Comparison of ENCODE assay signal across 16 cellular contexts in genomic region chr5:174734571-174735497, GRCh38. TPM values are rescaled to one million over a fixed set of nuclear protein-coding genes. Genes with fewer than 3 reads are reported as not detected.
DNase-seq lines count a peak whose midpoint lies in the region; ATAC-seq, FAIRE-seq and TF ChIP-seq lines count a peak whose summit lies in the region.
"Had no signal": no experiment of that assay in that cellular context is flagged by ENCODE, and none has a peak within 500 bp of the region (broad histone marks: within the 10 kb centered on the region; RNA-seq: fewer than 3 reads in every experiment).

No MANE protein-coding gene starts in this region.

- H3K9me3 ChIP-seq in adipocyte (ENCODE audit: control insufficient read depth, low read length) = no peaks in the 10 kb centered on the region
- H3K9me3 ChIP-seq in keratinocyte (ENCODE audit: control insufficient read depth, low read depth, low read length) = no peaks in the 10 kb centered on the region
- H3K9me3 ChIP-seq in adrenal gland (replicated peaks in 1 of 3) = no peaks in the 10 kb centered on the region

- H4K20me1 ChIP-seq in keratinocyte (ENCODE audit: control insufficient read depth, extremely low read depth, insufficient read depth, low read length) = no peaks in the 10 kb centered on the region

- H3K9ac ChIP-seq in adipocyte (ENCODE audit: low read length) (no peak overlapping the region), keratinocyte (ENCODE audit: control insufficient read depth, extremely low read depth, insufficient read depth, low read length) (no peak overlapping the region)

- TF ChIP-seq CTCF in keratinocyte (optimal IDR thresholded peaks at IDR 0.05 in 1 of 3, IDR thresholded peaks at IDR 0.05 in 1 of 3, conservative IDR thresholded peaks at IDR 0.05 in 1 of 3; ENCODE audit: extremely low read depth in 1 of 3, insufficient read depth in 2 of 3, low read length in 3 of 3) (no peak), adrenal gland (IDR thresholded peaks at IDR 0.05) (no peak)

- peaks cover 36% of the 10 kb centered on the region for H3K27me3 ChIP-seq in adipocyte (replicated peaks; ENCODE audit: control insufficient read depth, insufficient read depth, low read length)
- peaks cover 30% of the 10 kb centered on the region for H3K27me3 ChIP-seq in keratinocyte (ENCODE audit: control insufficient read depth, extremely low read depth, insufficient read depth, low read length)
- peaks cover 62% of the 10 kb centered on the region for H3K27me3 ChIP-seq in adrenal gland

- dilution Hi-C loops in keratinocyte (cut with MboI; ENCODE audit: extremely low pct_ligation_motif_present, low sequenced_read_pairs) = no loop called here

- no peaks in the 10 kb centered on the region for H3K9me3 Mint-ChIP-seq in stimulated activated naive B cell treated with anti-CD40 and anti-IgM and Interleukin-4, amounts not matched to agents 10 μg/mL and 1 μg/mL and 100 μg/mL, for 72 hours
- H3K9me3 Mint-ChIP-seq: activated T-helper 2 cell treated with anti-CD3 and anti-CD28 coated beads, Interferon-gamma antibody, Interleukin-2, Interleukin-4, amounts not matched to agents 10 μg/mL and 5 μg/mL and 100 μg/mL, durations not matched to agents 14 hours and 24 hours and 36 hours; natural killer cell treated with Interleukin-12 subunit alpha and Interleukin-12 subunit beta and Interleukin-15 and Interleukin-18, amount 100 ng/mL, for 72 hours had no signal

- H3K27me3 Mint-ChIP-seq in stimulated activated naive B cell treated with anti-CD40 and anti-IgM and Interleukin-4, amounts not matched to agents 10 μg/mL and 1 μg/mL and 100 μg/mL, for 72 hours = peaks cover 69 to 70% of the 10 kb centered on the region in 2 donors

- no peak for TF ChIP-seq POLR2A in adrenal gland (IDR thresholded peaks at IDR 0.05)

- no peak for FAIRE-seq in keratinocyte (lab: Jason Lieb, UNC)
- FAIRE-seq: frontal cortex had no signal

- peaks cover 3 to 5% of the 10 kb centered on the region in 2 donors for H3K36me3 Mint-ChIP-seq in stimulated activated naive B cell treated with anti-CD40 and anti-IgM and Interleukin-4, amounts not matched to agents 10 μg/mL and 1 μg/mL and 100 μg/mL, for 72 hours
- H3K36me3 Mint-ChIP-seq: natural killer cell treated with Interleukin-12 subunit alpha and Interleukin-12 subunit beta and Interleukin-15 and Interleukin-18, amount 100 ng/mL, for 72 hours had no signal

- H3K36me3 ChIP-seq in adipocyte (ENCODE audit: control insufficient read depth, insufficient read depth, low read length, severe bottlenecking) (no peaks in the 10 kb centered on the region), keratinocyte (ENCODE audit: control insufficient read depth in 2 of 2, extremely low read depth in 1 of 2, insufficient read depth in 2 of 2, low read length in 2 of 2) (no peaks in the 10 kb centered on the region), adrenal gland (replicated peaks in 1 of 2) (no peaks in the 10 kb centered on the region)

- intact Hi-C loops in adrenal gland (cut with DNase I) = loop anchor here in 1 of 2 donors (2.0 kb wide), 1 partner anchor 314 kb away; no protein-coding TSS in a partner anchor

- peaks cover 2 to 6% of the 10 kb centered on the region in 2 donors for H3K4me1 Mint-ChIP-seq in stimulated activated naive B cell treated with anti-CD40 and anti-IgM and Interleukin-4, amounts not matched to agents 10 μg/mL and 1 μg/mL and 100 μg/mL, for 72 hours

- no peak overlapping the region for H2AFZ ChIP-seq in keratinocyte (ENCODE audit: control insufficient read depth, low read length)

- WGBS in adrenal gland, 4 donors = 17 to 23% (median 20%) methylated on average over 22 of the region's 22 CpGs

- H3K4me2 ChIP-seq in keratinocyte (ENCODE audit: control insufficient read depth, extremely low read depth, insufficient read depth, low read depth, low read length) = peak overlapping the region; percentile 77

- H3K27ac Mint-ChIP-seq in stimulated activated naive B cell treated with anti-CD40 and anti-IgM and Interleukin-4, amounts not matched to agents 10 μg/mL and 1 μg/mL and 100 μg/mL, for 72 hours = peak overlapping the region; percentile 37
- H3K27ac Mint-ChIP-seq: activated T-helper 2 cell treated with anti-CD3 and anti-CD28 coated beads, Interferon-gamma antibody, Interleukin-2, Interleukin-4, amounts not matched to agents 10 μg/mL and 5 μg/mL and 100 μg/mL, durations not matched to agents 14 hours and 24 hours and 36 hours; natural killer cell treated with Interleukin-12 subunit alpha and Interleukin-12 subunit beta and Interleukin-15 and Interleukin-18, amount 100 ng/mL, for 72 hours had no signal

- H3K4me1 ChIP-seq in adipocyte (ENCODE audit: control insufficient read depth, insufficient read depth, low read length) (peaks cover 21% of the 10 kb centered on the region), keratinocyte (ENCODE audit: control insufficient read depth, extremely low read depth, insufficient read depth, low read length) (peaks cover 5% of the 10 kb centered on the region), adrenal gland (replicated peaks in 1 of 2) (no peaks in the 10 kb centered on the region)

- no peaks in the 10 kb centered on the region for H3K79me2 ChIP-seq in keratinocyte (ENCODE audit: control insufficient read depth, insufficient read depth, low read length)

- no peak overlapping the region for H3K27ac ChIP-seq in keratinocyte (ENCODE audit: control insufficient read depth, insufficient read depth, low read length)
- no peak overlapping the region for H3K27ac ChIP-seq in adrenal gland
- H3K27ac ChIP-seq: 22Rv1 had no signal

- no peak overlapping the region for H3K4me3 Mint-ChIP-seq in stimulated activated naive B cell treated with anti-CD40 and anti-IgM and Interleukin-4, amounts not matched to agents 10 μg/mL and 1 μg/mL and 100 μg/mL, for 72 hours
- H3K4me3 Mint-ChIP-seq: natural killer cell treated with Interleukin-12 subunit alpha and Interleukin-12 subunit beta and Interleukin-15 and Interleukin-18, amount 100 ng/mL, for 72 hours had no signal

- DNase-seq in NCI-H1105 treated with DMSO at 0.1 percent for 48 hours (lab: John Stamatoyannopoulos, UW) (peak; percentile 29), NCI-H1105 (lab: John Stamatoyannopoulos, UW) (no peak), adipocyte (ENCODE audit: low read depth) (no peak), keratinocyte (ENCODE audit: low read depth, low spot score) (no peak), adrenal gland (no peak)
- no peak for DNase-seq in stimulated activated naive B cell treated with anti-CD40 and anti-IgM and Interleukin-4, amounts not matched to agents 10 μg/mL and 1 μg/mL and 100 μg/mL, for 72 hours
- no peak for DNase-seq in stimulated activated naive CD8-positive, alpha-beta T cell treated with anti-CD3 and anti-CD28 coated beads, Interleukin-15, Interleukin-2, amounts not matched to agents 100 U/mL and 50 U/mL, for 24 hours
- DNase-seq: left cardiac atrium, NCI-H1092 treated with DMSO at 0.1 percent for 48 hours, T-helper 2 cell had no signal

- H3K4me3 ChIP-seq in adipocyte (ENCODE audit: low read length) = peak overlapping the region; percentile 65
- H3K4me3 ChIP-seq in keratinocyte (ENCODE audit: control insufficient read depth in 2 of 3, extremely low read depth in 1 of 3, insufficient read depth in 2 of 3, low read depth in 1 of 3, low read length in 3 of 3) = peak overlapping the region in 1 of 3 experiments; percentile 27
- H3K4me3 ChIP-seq in adrenal gland = no peak overlapping the region

- ATAC-seq in stimulated activated naive B cell treated with anti-CD40 and anti-IgM and Interleukin-4, amounts not matched to agents 10 μg/mL and 1 μg/mL and 100 μg/mL, for 72 hours (replicated peaks) = no peak
- ATAC-seq in GM21447 (IDR thresholded peaks at IDR 0.05; ENCODE audit: unreplicated experiment) = no peak
- no peak for ATAC-seq in stimulated activated naive CD8-positive, alpha-beta T cell treated with anti-CD3 and anti-CD28 coated beads, Interleukin-15, Interleukin-2, amounts not matched to agents 100 U/mL and 50 U/mL, for 24 hours
- ATAC-seq: natural killer cell treated with Interleukin-12 subunit alpha and Interleukin-12 subunit beta and Interleukin-15 and Interleukin-18, amount 100 ng/mL, for 72 hours had no signal

- no peaks in the 10 kb centered on the region for H3K9me1 ChIP-seq in keratinocyte (ENCODE audit: control insufficient read depth, extremely low read depth, insufficient read depth, low read length)

RNA-seq across cellular contexts. Expression of gene MSX2, which starts 10.5 kb away (rescaled TPM):
- 2.7 to 4.0 TPM (median 3.6 TPM) in 3 replicates for polyA plus RNA-seq in keratinocyte
- 2.1 TPM for polyA plus RNA-seq in keratinocyte (2011; ENCODE audit: low read depth)
- 3.2 and 3.8 TPM in 2 replicates for polyA plus RNA-seq in keratinocyte (2011; cell fraction: cytosol; rRNA removed)
- polyA plus RNA-seq in keratinocyte (2011; cell fraction: nucleus; rRNA removed) = 3.3 and 4.1 TPM in 2 replicates
- polyA plus RNA-seq in keratinocyte (2012; ENCODE audit: low replicate concordance) = 3.2 and 4.3 TPM in 2 replicates
- 4.0 to 7.7 TPM (median 5.7 TPM) in 3 replicates for polyA minus RNA-seq in keratinocyte
- 3.5 TPM for polyA minus RNA-seq in keratinocyte (2011; cell fraction: cytosol; rRNA and poly(A)+ RNA removed)
- 2.0 and 2.3 TPM in 2 replicates for polyA minus RNA-seq in keratinocyte (2011; cell fraction: nucleus; rRNA and poly(A)+ RNA removed)
- total RNA-seq in adrenal gland = 1 to 10 TPM in 2 of 8 donors, under 1 TPM in 5, not detected in 1; 0.39 to 1.3 (median 0.60) TPM
- under 1 TPM; 0.24 to 0.34 (median 0.32) TPM for polyA plus RNA-seq in adrenal gland
- total RNA-seq: activated T-helper 2 cell treated with anti-CD3 and anti-CD28 coated beads, Interferon-gamma antibody, Interleukin-2, Interleukin-4, amounts not matched to agents 10 μg/mL and 5 μg/mL and 100 μg/mL, durations not matched to agents 14 hours and 24 hours and 36 hours; natural killer cell treated with Interleukin-12 subunit alpha and Interleukin-12 subunit beta and Interleukin-15 and Interleukin-18, amount 100 ng/mL, for 72 hours; OCI-LY7 had no signal
